In genomic region chr12:103503546-103504480, GRCh38 we compare ENCODE assay signal across 9 cellular contexts. TPM values are rescaled to one million over a fixed set of nuclear protein-coding genes. Genes with fewer than 3 reads are reported as not detected.
DNase-seq lines count a peak whose midpoint lies in the region; ATAC-seq and TF ChIP-seq lines count a peak whose summit lies in the region.
"Had no signal": no experiment of that assay in that cellular context is flagged by ENCODE, and none has a peak within 500 bp of the region (broad histone marks: within the 10 kb centered on the region; RNA-seq: fewer than 3 reads in every experiment).

No MANE protein-coding gene starts in this region.

- no peaks in the 10 kb centered on the region for H3K9me3 Mint-ChIP-seq in activated naive CD8-positive, alpha-beta T cell treated with anti-CD3 and anti-CD28 coated beads, Interleukin-2, amount 10 ng/mL, durations not matched to agents 7 days and 5 days
- H3K9me3 Mint-ChIP-seq in naive thymus-derived CD8-positive, alpha-beta T cell: no peaks in the 10 kb centered on the region
- H3K9me3 Mint-ChIP-seq: T-helper 1 cell treated with Interleukin-12 subunit alpha and Interleukin-12 subunit beta and Interleukin-4 antibody, amounts not matched to agents 30 μg/mL and 1 μg/mL, for 36 hours had no signal

- POLR2A ChIA-PET in activated naive CD8-positive, alpha-beta T cell treated with anti-CD3 and anti-CD28 coated beads, Interleukin-2, amount 10 ng/mL, durations not matched to agents 7 days and 5 days (lab: Charles Lee): no interaction called here
- POLR2A ChIA-PET in naive thymus-derived CD8-positive, alpha-beta T cell (lab: Charles Lee): no interaction called here

- peaks cover 17% of the 10 kb centered on the region for H3K4me1 Mint-ChIP-seq in activated naive CD8-positive, alpha-beta T cell treated with anti-CD3 and anti-CD28 coated beads, Interleukin-2, amount 10 ng/mL, durations not matched to agents 7 days and 5 days
- H3K4me1 Mint-ChIP-seq in naive thymus-derived CD8-positive, alpha-beta T cell: peaks cover 0 to 20% (median 3%) of the 10 kb centered on the region in 4 donors

- H3K27me3 Mint-ChIP-seq in activated naive CD8-positive, alpha-beta T cell treated with anti-CD3 and anti-CD28 coated beads, Interleukin-2, amount 10 ng/mL, durations not matched to agents 7 days and 5 days: peaks cover 18% of the 10 kb centered on the region
- peaks cover 0 to 2% (median 0%) of the 10 kb centered on the region in 5 donors for H3K27me3 Mint-ChIP-seq in naive thymus-derived CD8-positive, alpha-beta T cell

- no peak overlapping the region for H3K4me3 ChIP-seq in RWPE2 (ENCODE audit: severe bottlenecking)

- TF ChIP-seq CTCF in RWPE2 (IDR thresholded peaks at IDR 0.05; ENCODE audit: poor library complexity, severe bottlenecking): peak; percentile 12

- H3K9me3 ChIP-seq in RWPE2 (ENCODE audit: severe bottlenecking): no peaks in the 10 kb centered on the region

- H3K36me3 ChIP-seq in RWPE2 (ENCODE audit: low read depth): no peaks in the 10 kb centered on the region

- H3K36me3 Mint-ChIP-seq in activated naive CD8-positive, alpha-beta T cell treated with anti-CD3 and anti-CD28 coated beads, Interleukin-2, amount 10 ng/mL, durations not matched to agents 7 days and 5 days: no peaks in the 10 kb centered on the region
- no peaks in the 10 kb centered on the region for H3K36me3 Mint-ChIP-seq in naive thymus-derived CD8-positive, alpha-beta T cell

- DNase-seq in NCI-H1417 (lab: John Stamatoyannopoulos, UW): peak in 2 of 3 experiments; percentile 19 to 47
- no peak for DNase-seq in NCI-H1417 treated with DMSO at 0.1 percent for 48 hours (lab: John Stamatoyannopoulos, UW)
- DNase-seq in RWPE2 (ENCODE audit: low spot score): no peak
- peak; percentile 57 for DNase-seq in activated naive CD8-positive, alpha-beta T cell treated with anti-CD3 and anti-CD28 coated beads, Interleukin-2, amount 10 ng/mL, durations not matched to agents 7 days and 5 days
- DNase-seq in naive thymus-derived CD8-positive, alpha-beta T cell: peak; percentile 33 to 82 (median 62)
- DNase-seq in LoVo (ENCODE audit: low spot score): no peak
- DNase-seq in dermis blood vessel endothelial cell: no peak
- no peak for DNase-seq in KG1 (lab: John Stamatoyannopoulos, UW)

- no peak for ATAC-seq in RWPE2 (ENCODE audit: low read depth)
- no peak for ATAC-seq in activated naive CD8-positive, alpha-beta T cell treated with anti-CD3 and anti-CD28 coated beads, Interleukin-2, amount 10 ng/mL, durations not matched to agents 7 days and 5 days (ENCODE audit: low read depth)
- ATAC-seq in naive thymus-derived CD8-positive, alpha-beta T cell: peak; percentile 76 to 79

- no peak overlapping the region for H3K4me3 Mint-ChIP-seq in activated naive CD8-positive, alpha-beta T cell treated with anti-CD3 and anti-CD28 coated beads, Interleukin-2, amount 10 ng/mL, durations not matched to agents 7 days and 5 days
- H3K4me3 Mint-ChIP-seq in naive thymus-derived CD8-positive, alpha-beta T cell: no peak overlapping the region
- H3K4me3 Mint-ChIP-seq: T-helper 1 cell treated with Interleukin-12 subunit alpha and Interleukin-12 subunit beta and Interleukin-4 antibody, amounts not matched to agents 30 μg/mL and 1 μg/mL, for 36 hours had no signal

- no peaks in the 10 kb centered on the region for H3K27me3 ChIP-seq in RWPE2 (ENCODE audit: insufficient read depth, poor library complexity, severe bottlenecking)

- H3K4me1 ChIP-seq in RWPE2 (ENCODE audit: insufficient read depth, poor library complexity, severe bottlenecking): no peaks in the 10 kb centered on the region

- no peak overlapping the region for H3K27ac ChIP-seq in RWPE2 (ENCODE audit: poor library complexity, severe bottlenecking)

- H3K27ac Mint-ChIP-seq in activated naive CD8-positive, alpha-beta T cell treated with anti-CD3 and anti-CD28 coated beads, Interleukin-2, amount 10 ng/mL, durations not matched to agents 7 days and 5 days: no peak overlapping the region
- peak overlapping the region in 4 of 10 donors; percentile 16 to 82 (median 58) for H3K27ac Mint-ChIP-seq in naive thymus-derived CD8-positive, alpha-beta T cell
- H3K27ac Mint-ChIP-seq: T-helper 1 cell treated with Interleukin-12 subunit alpha and Interleukin-12 subunit beta and Interleukin-4 antibody, amounts not matched to agents 30 μg/mL and 1 μg/mL, for 36 hours had no signal

RNA-seq across cellular contexts. Expression of gene C12orf42, which starts 8.0 kb away (rescaled TPM):
- 1 to 10 TPM; 4.8 to 5.4 TPM for total RNA-seq in activated naive CD8-positive, alpha-beta T cell treated with anti-CD3 and anti-CD28 coated beads, Interleukin-2, amount 10 ng/mL, durations not matched to agents 7 days and 5 days
- 10 to 100 TPM; 16.8 to 17.5 TPM for total RNA-seq in naive thymus-derived CD8-positive, alpha-beta T cell
- 1 to 10 TPM; 3.4 to 8.8 (median 7.2) TPM for polyA plus RNA-seq in naive thymus-derived CD8-positive, alpha-beta T cell
- 0.05 TPM in 1 of 2 replicates, not detected in the other for total RNA-seq in dermis blood vessel endothelial cell

Comparison
In these comparisons a context has a peak if more than half of its experiments do, and no peak if none do; other contexts are left out.
1. DNase-seq: peak in NCI-H1417 (2 of 3), activated naive CD8-positive, alpha-beta T cell treated with anti-CD3 and anti-CD28 coated beads, Interleukin-2, amount 10 ng/mL, durations not matched to agents 7 days and 5 days (single experiment) and naive thymus-derived CD8-positive, alpha-beta T cell (10 of 10); none in NCI-H1417 treated with DMSO at 0.1 percent for 48 hours (single experiment), RWPE2 (single experiment), LoVo (single experiment), dermis blood vessel endothelial cell (single experiment) and KG1 (single experiment).
2. ATAC-seq: peak in naive thymus-derived CD8-positive, alpha-beta T cell (2 of 2); none in RWPE2 (single experiment) and activated naive CD8-positive, alpha-beta T cell treated with anti-CD3 and anti-CD28 coated beads, Interleukin-2, amount 10 ng/mL, durations not matched to agents 7 days and 5 days (single experiment).